Comparison of ENCODE assay signal across 17 cellular contexts in the genomic region with DNA sequence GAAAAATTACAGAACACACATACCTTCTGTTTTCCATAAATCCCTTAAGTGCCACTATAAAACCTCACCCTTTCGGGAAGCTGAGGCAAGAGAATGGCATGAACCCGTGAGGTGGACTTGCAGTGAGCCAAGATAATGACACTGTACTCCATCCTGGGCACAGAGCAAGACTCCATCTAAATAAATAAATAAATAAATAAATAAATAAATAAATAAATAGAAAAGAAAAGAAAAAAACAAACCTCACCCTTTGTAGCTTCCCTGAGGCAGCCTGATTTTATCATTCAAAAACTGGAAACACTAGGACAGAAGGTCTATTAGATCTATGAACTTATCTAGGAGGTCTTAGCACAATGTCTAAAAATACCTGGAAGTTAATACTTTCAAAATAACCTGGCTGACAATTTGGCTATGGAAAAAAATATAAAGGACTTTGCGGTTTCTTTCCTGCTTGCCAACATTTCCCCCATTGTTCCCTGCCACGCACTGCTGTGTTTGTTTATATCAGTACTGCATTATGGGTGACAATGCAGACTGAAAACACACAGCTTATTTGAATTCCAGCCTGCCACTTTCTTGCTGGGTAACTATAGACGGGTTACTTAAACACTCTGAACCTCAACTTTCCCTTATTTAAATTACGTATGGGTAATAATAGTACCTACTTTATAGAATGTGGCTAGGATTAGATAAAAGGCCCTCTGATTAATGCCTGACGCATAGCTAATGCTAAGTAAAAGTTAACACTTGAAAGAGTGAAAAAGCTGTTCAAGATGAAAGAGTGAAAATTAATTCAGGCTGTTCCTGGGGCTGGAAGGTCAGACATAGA.
DNase-seq lines count a peak whose midpoint lies in the region; ATAC-seq and TF ChIP-seq lines count a peak whose summit lies in the region.
"Had no signal": no experiment of that assay in that cellular context is flagged by ENCODE, and none has a peak within 500 bp of the region (broad histone marks: within the 10 kb centered on the region; RNA-seq: fewer than 3 reads in every experiment).

No MANE protein-coding gene starts in this region.

- H3K9me3 ChIP-seq in cardiac muscle cell (ENCODE audit: low read depth): no peaks in the 10 kb centered on the region
- no peaks in the 10 kb centered on the region for H3K9me3 ChIP-seq in right atrium auricular region

- in situ Hi-C loops in astrocyte of the cerebellum (cut with HindIII; ENCODE audit: low sequenced_read_pairs): no loop called here

- TF ChIP-seq CTCF in cardiac muscle cell (IDR thresholded peaks at IDR 0.05; ENCODE audit: low read depth, low read length) (no peak), right atrium auricular region (IDR thresholded peaks at IDR 0.05) (no peak), astrocyte of the cerebellum (IDR thresholded peaks at IDR 0.05; ENCODE audit: low read depth, low read length, missing control alignments) (no peak)

- H3K4me1 ChIP-seq in cardiac muscle cell (ENCODE audit: low read depth) (peaks cover 36% of the 10 kb centered on the region), right atrium auricular region (no peaks in the 10 kb centered on the region)

- DNase-seq in cardiac muscle cell (ENCODE audit: low read depth in 1 of 2, low spot score in 1 of 2) (no peak), right atrium auricular region (ENCODE audit: low spot score) (no peak), NCI-H2029 (lab: John Stamatoyannopoulos, UW) (peak; percentile 60), astrocyte of the cerebellum (ENCODE audit: low read depth) (peak; percentile 28)
- DNase-seq: CD8-positive, alpha-beta memory T cell; NCI-H1092; NCI-H1694 treated with DMSO at 0.1 percent for 48 hours; NCI-H2227 treated with DMSO at 0.1 percent for 48 hours; NCI-H69; SHP77 treated with DMSO at 0.1 percent for 48 hours; T-helper 2 cell had no signal

- H3K27ac ChIP-seq in cardiac muscle cell (peak overlapping the region; percentile 72), right atrium auricular region (no peak overlapping the region)
- H3K27ac ChIP-seq: HL-60 had no signal

- no peak overlapping the region for H3K4me3 ChIP-seq in cardiac muscle cell
- H3K4me3 ChIP-seq in right atrium auricular region: no peak overlapping the region
- H3K4me3 ChIP-seq in astrocyte of the cerebellum (ENCODE audit: low read depth, low read length): no peak overlapping the region
- H3K4me3 ChIP-seq: GM12878 had no signal

- H3K36me3 ChIP-seq in cardiac muscle cell (no peaks in the 10 kb centered on the region), right atrium auricular region (no peaks in the 10 kb centered on the region)

- no peaks in the 10 kb centered on the region for H3K27me3 ChIP-seq in cardiac muscle cell
- no peaks in the 10 kb centered on the region for H3K27me3 ChIP-seq in right atrium auricular region

- ATAC-seq in HG02885 (IDR thresholded peaks at IDR 0.05; ENCODE audit: poor library complexity, unreplicated experiment) (no peak), GM18511 (IDR thresholded peaks at IDR 0.05; ENCODE audit: unreplicated experiment) (no peak), GM19351 (IDR thresholded peaks at IDR 0.05; ENCODE audit: unreplicated experiment) (no peak)
- ATAC-seq: GM12878, HCT116 had no signal

Comparison
In these comparisons a context has a peak if more than half of its experiments do, and no peak if none do; other contexts are left out.
1. DNase-seq: peak in NCI-H2029 (single experiment) and astrocyte of the cerebellum (single experiment); none in cardiac muscle cell (0 of 2) and right atrium auricular region (single experiment).